ENCODE assay signal across 26 cellular contexts in genomic region chr21:37489553-37489952, GRCh38.
DNase-seq lines count a peak whose midpoint lies in the region; ATAC-seq, FAIRE-seq and TF ChIP-seq lines count a peak whose summit lies in the region.
"Had no signal": no experiment of that assay in that cellular context is flagged by ENCODE, and none has a peak within 500 bp of the region (broad histone marks: within the 10 kb centered on the region; RNA-seq: fewer than 3 reads in every experiment).

No MANE protein-coding gene starts in this region.

- no peaks in the 10 kb centered on the region for H3K23me2 ChIP-seq in H1 (ENCODE audit: low read depth, low read length)

- no peaks in the 10 kb centered on the region; a peak in 1 of 7 replicates for H3K4me1 ChIP-seq in H1 (replicated peaks in 1 of 4; ENCODE audit: control insufficient read depth in 3 of 4, insufficient read depth in 4 of 4, low read length in 3 of 4)
- H3K4me1 ChIP-seq: body of pancreas, colonic mucosa, SJSA1 had no signal

- no peak overlapping the region for H3K56ac ChIP-seq in H1 (replicated peaks; ENCODE audit: insufficient read length, low read depth, low read length)

- no peak overlapping the region for H2BK20ac ChIP-seq in H1 (ENCODE audit: low read length)

- no peak for TF ChIP-seq EP300 in H1 (IDR thresholded peaks at IDR 0.05; ENCODE audit: borderline replicate concordance in 1 of 2, low read depth in 2 of 2, low read length in 2 of 2)

- FAIRE-seq in H1 (lab: Jason Lieb, UNC) = no peak
- FAIRE-seq: RCC 7860 had no signal

- H4K5ac ChIP-seq in H1 (ENCODE audit: insufficient read length, low read depth, low read length) = no peak overlapping the region

- no peaks in the 10 kb centered on the region for H3K79me1 ChIP-seq in H1 (ENCODE audit: low read depth, low read length)

- TF ChIP-seq CTCF in activated CD8-positive, alpha-beta T cell treated with anti-CD3 and anti-CD28 coated beads for 36 hours (IDR thresholded peaks at IDR 0.05) = no peak
- no peak for TF ChIP-seq CTCF in H1 (IDR thresholded peaks at IDR 0.05; ENCODE audit: control extremely low read depth in 1 of 3, insufficient read depth in 1 of 3, low read depth in 1 of 3, low read length in 3 of 3)

- H3K4me2 ChIP-seq in H1 (ENCODE audit: insufficient read depth in 1 of 2, low read depth in 2 of 2, low read length in 2 of 2) = no peak overlapping the region
- H3K4me2 ChIP-seq: KMS-11 had no signal

- no peak for ATAC-seq in activated CD8-positive, alpha-beta T cell treated with anti-CD3 and anti-CD28 coated beads for 36 hours
- ATAC-seq in activated CD8-positive, alpha-beta T cell treated with anti-CD3 and anti-CD28 coated beads, Interleukin-2, amount 10 ng/mL, durations not matched to agents 7 days and 5 days = no peak
- no peak for ATAC-seq in naive thymus-derived CD8-positive, alpha-beta T cell
- ATAC-seq in GM18858 (IDR thresholded peaks at IDR 0.05; ENCODE audit: unreplicated experiment) = no peak
- no peak for ATAC-seq in HG03565 (IDR thresholded peaks at IDR 0.05; ENCODE audit: unreplicated experiment)
- ATAC-seq: activated naive CD8-positive, alpha-beta T cell treated with anti-CD3 and anti-CD28 coated beads, Interleukin-2, amount 50 U/mL, for 24 hours; body of pancreas had no signal

- no peak for TF ChIP-seq POLR2A in H1 (IDR thresholded peaks at IDR 0.05; ENCODE audit: control extremely low read depth in 1 of 2, low read depth in 2 of 2, low read length in 2 of 2)

- TF ChIP-seq RAD21 in H1 (IDR thresholded peaks at IDR 0.05 in 1 of 2, conservative IDR thresholded peaks at IDR 0.05 in 1 of 2; ENCODE audit: low read depth in 2 of 2, low read length in 2 of 2) = peak; percentile 9 to 30; a peak in 3 of 4 replicates

- no peak overlapping the region for H2BK5ac ChIP-seq in H1 (ENCODE audit: low read depth, low read length)

- H3K27ac Mint-ChIP-seq in activated CD8-positive, alpha-beta T cell treated with anti-CD3 and anti-CD28 coated beads for 36 hours = peak overlapping the region; percentile 20
- H3K27ac Mint-ChIP-seq in activated CD8-positive, alpha-beta T cell treated with anti-CD3 and anti-CD28 coated beads, Interleukin-2, amount 10 ng/mL, durations not matched to agents 7 days and 5 days = no peak overlapping the region
- peak overlapping the region in 7 of 10 donors; percentile 8 to 47 (median 19) for H3K27ac Mint-ChIP-seq in naive thymus-derived CD8-positive, alpha-beta T cell
- H3K27ac Mint-ChIP-seq: activated naive CD8-positive, alpha-beta T cell treated with anti-CD3 and anti-CD28 coated beads, Interleukin-2, amount 50 U/mL, for 24 hours had no signal

- no peak overlapping the region for H3K4ac ChIP-seq in H1 (replicated peaks; ENCODE audit: insufficient read length, low read depth, low read length)

- H2AFZ ChIP-seq in H1 (ENCODE audit: low read length) = no peak overlapping the region
- H2AFZ ChIP-seq: GM23248 had no signal

- peaks cover 0 to 28% (median 4%) of the 10 kb centered on the region in 4 experiments; a peak in 4 of 8 replicates for H3K36me3 ChIP-seq in H1 (ENCODE audit: control insufficient read depth in 2 of 4, insufficient read depth in 4 of 4, low read length in 3 of 4)

- CTCF ChIA-PET in activated CD8-positive, alpha-beta T cell treated with anti-CD3 and anti-CD28 coated beads for 36 hours (lab: Charles Lee) = interaction anchor here (1.0 kb wide), 1 partner anchor 121 kb away, joined by 3 read pairs; no protein-coding TSS in a partner anchor
- CTCF ChIA-PET in activated CD8-positive, alpha-beta T cell treated with anti-CD3 and anti-CD28 coated beads, Interleukin-2, amount 10 ng/mL, durations not matched to agents 7 days and 5 days (lab: Charles Lee) = no interaction called here
- CTCF ChIA-PET in H1 (lab: Charles Lee; ENCODE audit: partially characterized antibody) = interaction anchor here (0.9 kb wide), 1 partner anchor 147 kb away, joined by 3 read pairs; no protein-coding TSS in a partner anchor

- intact Hi-C loops in activated CD8-positive, alpha-beta T cell treated with anti-CD3 and anti-CD28 coated beads for 36 hours (cut with micrococcal nuclease) = no loop called here

- no peak overlapping the region for H3K4me3 ChIP-seq in H1 (ENCODE audit: extremely low read depth in 1 of 4, insufficient read depth in 2 of 4, low read depth in 3 of 4, low read length in 4 of 4)
- H3K4me3 ChIP-seq: body of pancreas, colonic mucosa, GM23248, lung, SJSA1, skin epidermis had no signal

- H4K20me1 ChIP-seq in H1 (replicated peaks in 1 of 2; ENCODE audit: control insufficient read depth in 1 of 2, insufficient read depth in 2 of 2, low read length in 2 of 2) = peaks cover 0 to 4% of the 10 kb centered on the region in 2 experiments

- H4K91ac ChIP-seq in H1 (replicated peaks; ENCODE audit: insufficient read length, low read length) = no peak overlapping the region

- H2BK15ac ChIP-seq in H1 (ENCODE audit: low read length) = no peak overlapping the region

- no peak overlapping the region for H3K14ac ChIP-seq in H1 (ENCODE audit: insufficient read length)

- no peak overlapping the region for H2BK120ac ChIP-seq in H1 (replicated peaks; ENCODE audit: low read depth, low read length)

- H3K4me1 Mint-ChIP-seq in activated CD8-positive, alpha-beta T cell treated with anti-CD3 and anti-CD28 coated beads for 36 hours (ENCODE audit: low read depth) = peaks cover 17% of the 10 kb centered on the region
- peaks cover 12% of the 10 kb centered on the region for H3K4me1 Mint-ChIP-seq in activated CD8-positive, alpha-beta T cell treated with anti-CD3 and anti-CD28 coated beads, Interleukin-2, amount 10 ng/mL, durations not matched to agents 7 days and 5 days (ENCODE audit: low read depth)
- peaks cover 12 to 27% (median 20%) of the 10 kb centered on the region in 4 donors for H3K4me1 Mint-ChIP-seq in naive thymus-derived CD8-positive, alpha-beta T cell

- H3K27me3 Mint-ChIP-seq in activated CD8-positive, alpha-beta T cell treated with anti-CD3 and anti-CD28 coated beads for 36 hours = no peaks in the 10 kb centered on the region
- H3K27me3 Mint-ChIP-seq in activated CD8-positive, alpha-beta T cell treated with anti-CD3 and anti-CD28 coated beads, Interleukin-2, amount 10 ng/mL, durations not matched to agents 7 days and 5 days (ENCODE audit: low read depth) = no peaks in the 10 kb centered on the region
- no peaks in the 10 kb centered on the region for H3K27me3 Mint-ChIP-seq in naive thymus-derived CD8-positive, alpha-beta T cell
- H3K27me3 Mint-ChIP-seq: activated CD4-positive, alpha-beta T cell treated with anti-CD3 and anti-CD28 coated beads, Interleukin-2, amount 10 ng/mL, durations not matched to agents 24 days and 14 days; activated naive CD8-positive, alpha-beta T cell treated with anti-CD3 and anti-CD28 coated beads, Interleukin-2, amount 50 U/mL, for 24 hours had no signal

- no peak overlapping the region for H4K8ac ChIP-seq in H1 (ENCODE audit: extremely low read depth, insufficient read depth, low read length)

- H3K27ac ChIP-seq in H1 (ENCODE audit: low read depth, low read length) = no peak overlapping the region
- H3K27ac ChIP-seq: body of pancreas, colonic mucosa, GM23248, KMS-11, SJSA1, skin epidermis had no signal

- no peaks in the 10 kb centered on the region for H3K27me3 ChIP-seq in H1 (replicated peaks in 1 of 4; ENCODE audit: control insufficient read depth in 3 of 4, extremely low read depth in 1 of 4, insufficient read depth in 3 of 4, low read length in 3 of 4)
- H3K27me3 ChIP-seq: body of pancreas, colonic mucosa, SJSA1 had no signal

- no peak overlapping the region for H3K18ac ChIP-seq in H1 (ENCODE audit: extremely low read depth, low read length)

- no peaks in the 10 kb centered on the region for H3K9me3 ChIP-seq in H1 (ENCODE audit: insufficient read depth in 2 of 2, low read depth in 1 of 2, low read length in 1 of 2)
- H3K9me3 ChIP-seq: body of pancreas, colonic mucosa, SJSA1 had no signal

- no peaks in the 10 kb centered on the region for H3K9me3 Mint-ChIP-seq in activated CD8-positive, alpha-beta T cell treated with anti-CD3 and anti-CD28 coated beads for 36 hours
- no peaks in the 10 kb centered on the region for H3K9me3 Mint-ChIP-seq in activated CD8-positive, alpha-beta T cell treated with anti-CD3 and anti-CD28 coated beads, Interleukin-2, amount 10 ng/mL, durations not matched to agents 7 days and 5 days (ENCODE audit: insufficient read depth)
- H3K9me3 Mint-ChIP-seq in naive thymus-derived CD8-positive, alpha-beta T cell = no peaks in the 10 kb centered on the region
- H3K9me3 Mint-ChIP-seq: activated CD4-positive, alpha-beta T cell treated with anti-CD3 and anti-CD28 coated beads, Interleukin-2, amount 10 ng/mL, durations not matched to agents 24 days and 14 days; activated naive CD8-positive, alpha-beta T cell treated with anti-CD3 and anti-CD28 coated beads, Interleukin-2, amount 50 U/mL, for 24 hours had no signal

- WGBS in H1 (ENCODE audit: extremely low coverage in 1 of 2, insufficient coverage in 1 of 2, insufficient read length in 1 of 2, insufficient replicate concordance in 2 of 2, low coverage in 1 of 2, low lambda C conversion rate in 2 of 2, missing lambda C conversion rate in 1 of 2), 2 experiments = 77% methylated on average over 1 of the region's 1 CpG; no CpG with 5 or more reads in 1 of the 2 experiments

- peaks cover 33% of the 10 kb centered on the region for H3K36me3 Mint-ChIP-seq in activated CD8-positive, alpha-beta T cell treated with anti-CD3 and anti-CD28 coated beads for 36 hours (ENCODE audit: low read depth)
- peaks cover 40% of the 10 kb centered on the region for H3K36me3 Mint-ChIP-seq in activated CD8-positive, alpha-beta T cell treated with anti-CD3 and anti-CD28 coated beads, Interleukin-2, amount 10 ng/mL, durations not matched to agents 7 days and 5 days (ENCODE audit: low read depth)
- peaks cover 0 to 72% (median 11%) of the 10 kb centered on the region in 3 donors for H3K36me3 Mint-ChIP-seq in naive thymus-derived CD8-positive, alpha-beta T cell

- H2BK12ac ChIP-seq in H1 (ENCODE audit: low read depth, low read length) = no peak overlapping the region

- H2AK5ac ChIP-seq in H1 (ENCODE audit: low read depth, low read length) = no peak overlapping the region

- in situ Hi-C loops in SK-MEL-5 (cut with HindIII; ENCODE audit: low pct_unique_long_range_greater_than_20kb, low sequenced_read_pairs) = no loop called here

- H3K9ac ChIP-seq in H1 (replicated peaks in 1 of 4; ENCODE audit: extremely low read depth in 1 of 4, low read depth in 3 of 4, low read length in 3 of 4) = no peak overlapping the region
- H3K9ac ChIP-seq: GM23248, KMS-11 had no signal

- no peak overlapping the region for H3K4me3 Mint-ChIP-seq in activated CD8-positive, alpha-beta T cell treated with anti-CD3 and anti-CD28 coated beads for 36 hours
- H3K4me3 Mint-ChIP-seq in activated CD8-positive, alpha-beta T cell treated with anti-CD3 and anti-CD28 coated beads, Interleukin-2, amount 10 ng/mL, durations not matched to agents 7 days and 5 days = no peak overlapping the region
- no peak overlapping the region for H3K4me3 Mint-ChIP-seq in naive thymus-derived CD8-positive, alpha-beta T cell
- H3K4me3 Mint-ChIP-seq: activated CD4-positive, alpha-beta T cell treated with anti-CD3 and anti-CD28 coated beads, Interleukin-2, amount 10 ng/mL, durations not matched to agents 24 days and 14 days; activated naive CD8-positive, alpha-beta T cell treated with anti-CD3 and anti-CD28 coated beads, Interleukin-2, amount 50 U/mL, for 24 hours had no signal

- no peak for DNase-seq in activated CD8-positive, alpha-beta T cell treated with anti-CD3 and anti-CD28 coated beads for 36 hours
- no peak for DNase-seq in activated CD8-positive, alpha-beta T cell treated with anti-CD3 and anti-CD28 coated beads, Interleukin-2, amount 10 ng/mL, durations not matched to agents 7 days and 5 days
- DNase-seq in SK-MEL-5 (ENCODE audit: low read depth, low spot score) = peak; percentile 2
- no peak for DNase-seq in H1 (ENCODE audit: low read depth in 1 of 2, low spot score in 2 of 2)
- no peak for DNase-seq in naive thymus-derived CD8-positive, alpha-beta T cell
- no peak for DNase-seq in NK-92 treated with Interleukin-12 subunit alpha and Interleukin-12 subunit beta, amount 100 ng/mL, for 24 hours (lab: John Stamatoyannopoulos, UW)
- DNase-seq: activated CD4-positive, alpha-beta T cell treated with anti-CD3 and anti-CD28 coated beads, Interleukin-2, amount 10 ng/mL, durations not matched to agents 24 days and 14 days; activated effector memory CD4-positive, alpha-beta T cell treated with anti-CD3 and anti-CD28 coated beads, Interleukin-2, amount 50 U/mL, for 16 hours; activated naive CD8-positive, alpha-beta T cell treated with anti-CD3 and anti-CD28 coated beads, Interleukin-2, amount 50 U/mL, for 24 hours; body of pancreas; colonic mucosa; DMS53; GF-D8; GM23248; islet precursor cell; NCI-H1436; NCI-H510A; T-helper 2 cell; trophoblast cell had no signal

- peaks cover 0 to 9% of the 10 kb centered on the region in 2 experiments; a peak in 2 of 4 replicates for H3K79me2 ChIP-seq in H1 (ENCODE audit: control insufficient read depth in 1 of 2, insufficient read depth in 2 of 2, low read length in 2 of 2)

- no peak overlapping the region for H3K23ac ChIP-seq in H1 (ENCODE audit: insufficient read length)

- POLR2A ChIA-PET in activated CD8-positive, alpha-beta T cell treated with anti-CD3 and anti-CD28 coated beads for 36 hours (lab: Charles Lee) = interaction anchor here (0.6 kb wide), 1 partner anchor 18 kb away, joined by 3 read pairs; no protein-coding TSS in a partner anchor
- POLR2A ChIA-PET in activated CD8-positive, alpha-beta T cell treated with anti-CD3 and anti-CD28 coated beads, Interleukin-2, amount 10 ng/mL, durations not matched to agents 7 days and 5 days (lab: Charles Lee) = no interaction called here
- POLR2A ChIA-PET in H1 (lab: Charles Lee; ENCODE audit: partially characterized antibody) = interaction anchor here (0.7 kb wide), 1 partner anchor 32 kb away, joined by 3 read pairs; no protein-coding TSS in a partner anchor
- POLR2A ChIA-PET in naive thymus-derived CD8-positive, alpha-beta T cell (lab: Charles Lee) = interaction anchor here (0.7 kb wide), 2 partner anchors 75 to 272 kb away, joined by 3 read pairs; no protein-coding TSS in a partner anchor
